ENCODE assay signal across 8 cellular contexts in genomic region chr11:64876226-64876750, GRCh38. TPM values are rescaled to one million over a fixed set of nuclear protein-coding genes. Genes with fewer than 3 reads are reported as not detected.
DNase-seq lines count a peak whose midpoint lies in the region; FAIRE-seq and TF ChIP-seq lines count a peak whose summit lies in the region.

No MANE protein-coding gene starts in this region.

- peak; percentile 3 for TF ChIP-seq POLR2A in GM19099 (IDR thresholded peaks at IDR 0.05; ENCODE audit: extremely low read depth, insufficient read length, low read depth)

- peak overlapping the region; percentile 96 for H3K9ac ChIP-seq in skeletal muscle satellite cell (ENCODE audit: low read depth, low read length)

- peaks cover 41% of the 10 kb centered on the region for H3K4me1 ChIP-seq in skeletal muscle satellite cell (ENCODE audit: control insufficient read depth, insufficient read depth, low read length)

- POLR2A ChIA-PET in activated CD4-positive, alpha-beta memory T cell treated with anti-CD3 and anti-CD28 coated beads for 36 hours (lab: Charles Lee) = interaction anchor here (0.9 to 14.6 kb wide), 4 partner anchors 9 to 223 kb away, joined by 3 to 460 read pairs (median 6); no protein-coding TSS in a partner anchor

- FAIRE-seq in RCC 7860 (lab: Jason Lieb, UNC) = no peak

- peak overlapping the region; percentile 99 for H3K4me3 Mint-ChIP-seq in activated CD4-positive, alpha-beta memory T cell treated with anti-CD3 and anti-CD28 coated beads for 36 hours

- H3K4me1 Mint-ChIP-seq in activated CD4-positive, alpha-beta memory T cell treated with anti-CD3 and anti-CD28 coated beads for 36 hours (ENCODE audit: low read depth) = peaks cover 71% of the 10 kb centered on the region

- no peaks in the 10 kb centered on the region for H3K27me3 Mint-ChIP-seq in activated CD4-positive, alpha-beta memory T cell treated with anti-CD3 and anti-CD28 coated beads for 36 hours

- peaks cover 55% of the 10 kb centered on the region for H3K36me3 Mint-ChIP-seq in activated CD4-positive, alpha-beta memory T cell treated with anti-CD3 and anti-CD28 coated beads for 36 hours

- H3K27me3 ChIP-seq in skeletal muscle satellite cell (ENCODE audit: control insufficient read depth, insufficient read depth, low read length) = no peaks in the 10 kb centered on the region

- peak; percentile 83 for DNase-seq in activated CD4-positive, alpha-beta memory T cell treated with anti-CD3 and anti-CD28 coated beads for 36 hours
- DNase-seq in globus pallidus (ENCODE audit: low spot score) = peak; percentile 86
- DNase-seq in RKO (ENCODE audit: low spot score) = no peak
- DNase-seq in SKM-1 (lab: John Stamatoyannopoulos, UW; ENCODE audit: unreplicated experiment) = no peak
- no peak for DNase-seq in SW480 (ENCODE audit: low spot score)
- DNase-seq in RCC 7860 (ENCODE audit: low spot score) = no peak

- H3K9me3 ChIP-seq in skeletal muscle satellite cell (replicated peaks; ENCODE audit: low read length) = no peaks in the 10 kb centered on the region

- H3K9me3 Mint-ChIP-seq in activated CD4-positive, alpha-beta memory T cell treated with anti-CD3 and anti-CD28 coated beads for 36 hours = no peaks in the 10 kb centered on the region

- H3K36me3 ChIP-seq in skeletal muscle satellite cell (ENCODE audit: insufficient read depth, low read length) = peaks cover 20% of the 10 kb centered on the region

- CTCF ChIA-PET in activated CD4-positive, alpha-beta memory T cell treated with anti-CD3 and anti-CD28 coated beads for 36 hours (lab: Charles Lee) = interaction anchor here (1.8 to 29.7 kb wide), 2 partner anchors 12 to 20 kb away, joined by 13 to 1198 read pairs; partner anchors contain the start of gene CDC42BPG

- H3K4me2 ChIP-seq in skeletal muscle satellite cell (ENCODE audit: low read length) = peak overlapping the region; percentile 94

- peak overlapping the region; percentile 100 for H3K4me3 ChIP-seq in skeletal muscle satellite cell (ENCODE audit: low read length)

- intact Hi-C loops in activated CD4-positive, alpha-beta memory T cell treated with anti-CD3 and anti-CD28 coated beads for 36 hours (cut with micrococcal nuclease) = loop anchor here (1.0 to 5.0 kb wide), 2 partner anchors 11 to 551 kb away; no protein-coding TSS in a partner anchor

- H3K27ac Mint-ChIP-seq in activated CD4-positive, alpha-beta memory T cell treated with anti-CD3 and anti-CD28 coated beads for 36 hours = peak overlapping the region; percentile 91

RNA-seq across cellular contexts. Expression of gene EHD1, which starts 2.1 kb away (rescaled TPM):
- 100 to 1,000 TPM; 103 to 113 TPM for total RNA-seq in activated CD4-positive, alpha-beta memory T cell treated with anti-CD3 and anti-CD28 coated beads for 36 hours
- total RNA-seq in skeletal muscle satellite cell (2012; rRNA removed) = 43.7 and 56.5 TPM in 2 replicates

RNA-seq across cellular contexts. Expression of gene CDC42BPG, which starts 31.8 kb away (rescaled TPM):
- under 1 TPM; 0.39 to 0.69 TPM for total RNA-seq in activated CD4-positive, alpha-beta memory T cell treated with anti-CD3 and anti-CD28 coated beads for 36 hours
- total RNA-seq in skeletal muscle satellite cell (2012; rRNA removed) = 0.25 TPM in 1 of 2 replicates, not detected in the other

RNA-seq across cellular contexts. Expression of gene ATG2A, which starts 40.7 kb away (rescaled TPM):
- 10 to 100 TPM; 20.2 to 20.5 TPM for total RNA-seq in activated CD4-positive, alpha-beta memory T cell treated with anti-CD3 and anti-CD28 coated beads for 36 hours
- total RNA-seq in skeletal muscle satellite cell (2012; rRNA removed) = 13.3 and 22.1 TPM in 2 replicates

RNA-seq across cellular contexts. Expression of gene PPP2R5B, which starts 48.2 kb away (rescaled TPM):
- total RNA-seq in activated CD4-positive, alpha-beta memory T cell treated with anti-CD3 and anti-CD28 coated beads for 36 hours = 10 to 100 TPM in 1 of 2 experiments, 1 to 10 TPM in 1; 9.7 to 11.9 TPM
- 6.1 and 9.8 TPM in 2 replicates for total RNA-seq in skeletal muscle satellite cell (2012; rRNA removed)

RNA-seq across cellular contexts. Expression of gene GPHA2, which starts 59.4 kb away (rescaled TPM):
- total RNA-seq in activated CD4-positive, alpha-beta memory T cell treated with anti-CD3 and anti-CD28 coated beads for 36 hours = under 1 TPM in 1 of 2 experiments, not detected in 1; 0.46 TPM
- total RNA-seq in skeletal muscle satellite cell (2012; rRNA removed) = not detected in 2 replicates

Comparison
In these comparisons a context has a peak if more than half of its experiments do, and no peak if none do; other contexts are left out.
1. DNase-seq: peak in activated CD4-positive, alpha-beta memory T cell treated with anti-CD3 and anti-CD28 coated beads for 36 hours (single experiment) and globus pallidus (single experiment); none in RKO (single experiment), SKM-1 (single experiment), SW480 (single experiment) and RCC 7860 (single experiment).